In the genomic region with DNA sequence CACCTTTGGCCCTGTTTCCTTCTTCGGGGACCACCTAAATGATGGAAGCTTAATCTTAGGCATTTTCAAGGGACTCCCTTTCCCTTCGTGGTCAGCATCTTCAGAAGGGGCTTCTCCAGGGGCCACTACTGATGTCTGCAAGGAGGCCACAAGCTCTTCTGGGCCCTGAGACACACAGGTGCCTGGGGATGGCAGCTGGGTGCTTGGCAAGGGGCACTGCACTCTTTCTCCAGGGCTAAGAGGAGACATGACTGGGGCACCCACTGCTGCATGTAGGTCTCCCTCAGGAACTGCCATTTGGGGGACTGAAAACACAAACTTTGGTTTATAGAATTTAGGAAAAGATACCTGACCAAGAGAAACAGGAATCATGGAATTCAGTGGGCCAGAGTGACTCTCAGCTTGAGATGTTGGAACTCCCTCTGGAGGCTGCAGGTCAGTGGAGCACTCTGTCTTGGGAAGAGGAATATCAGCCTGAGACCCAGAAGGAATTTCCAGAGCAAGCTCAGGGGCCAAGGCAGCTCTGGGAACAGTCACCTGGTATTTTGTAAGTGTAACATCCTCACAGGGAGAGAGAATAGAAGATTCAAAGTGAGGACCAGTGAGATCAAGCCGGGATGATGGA, we compare ENCODE assay signal across 13 cellular contexts. TPM values are rescaled to one million over a fixed set of nuclear protein-coding genes. Genes with fewer than 3 reads are reported as not detected.
DNase-seq lines count a peak whose midpoint lies in the region; ATAC-seq, FAIRE-seq and TF ChIP-seq lines count a peak whose summit lies in the region.
"Had no signal": no experiment of that assay in that cellular context is flagged by ENCODE, and none has a peak within 500 bp of the region (broad histone marks: within the 10 kb centered on the region; RNA-seq: fewer than 3 reads in every experiment).

No MANE protein-coding gene starts in this region.

- H3K4me1 ChIP-seq in kidney (ENCODE audit: control insufficient read depth in 1 of 2, insufficient read depth in 1 of 2, low read depth in 1 of 2, low read length in 2 of 2), result no peaks in the 10 kb centered on the region

- no peaks in the 10 kb centered on the region for H3K36me3 ChIP-seq in WERI-Rb-1
- no peaks in the 10 kb centered on the region for H3K36me3 ChIP-seq in kidney (ENCODE audit: control insufficient read depth in 1 of 2, insufficient read depth in 2 of 2, low read length in 2 of 2)

- no peaks in the 10 kb centered on the region for H3K27me3 ChIP-seq in WERI-Rb-1 (ENCODE audit: insufficient read depth, low read depth, severe bottlenecking)

- H3K4me3 Mint-ChIP-seq in activated naive CD8-positive, alpha-beta T cell treated with anti-CD3 and anti-CD28 coated beads for 36 hours, result no peak overlapping the region
- H3K4me3 Mint-ChIP-seq in activated CD8-positive, alpha-beta memory T cell treated with anti-CD3 and anti-CD28 coated beads, Interleukin-2, amount 10 ng/mL, durations not matched to agents 7 days and 5 days, result no peak overlapping the region

- no peak overlapping the region for H3K27ac ChIP-seq in WERI-Rb-1
- H3K27ac ChIP-seq in kidney (ENCODE audit: low read depth in 2 of 2, low read length in 2 of 2), result no peak overlapping the region

- no peaks in the 10 kb centered on the region for H3K9me3 Mint-ChIP-seq in activated naive CD8-positive, alpha-beta T cell treated with anti-CD3 and anti-CD28 coated beads for 36 hours
- H3K9me3 Mint-ChIP-seq in activated CD8-positive, alpha-beta memory T cell treated with anti-CD3 and anti-CD28 coated beads, Interleukin-2, amount 10 ng/mL, durations not matched to agents 7 days and 5 days (ENCODE audit: low read depth), result no peaks in the 10 kb centered on the region

- H3K27me3 Mint-ChIP-seq in activated naive CD8-positive, alpha-beta T cell treated with anti-CD3 and anti-CD28 coated beads for 36 hours, result peaks cover 15% of the 10 kb centered on the region
- H3K27me3 Mint-ChIP-seq in activated CD8-positive, alpha-beta memory T cell treated with anti-CD3 and anti-CD28 coated beads, Interleukin-2, amount 10 ng/mL, durations not matched to agents 7 days and 5 days, result peaks cover 29% of the 10 kb centered on the region

- no peak overlapping the region for H3K27ac Mint-ChIP-seq in activated naive CD8-positive, alpha-beta T cell treated with anti-CD3 and anti-CD28 coated beads for 36 hours
- H3K27ac Mint-ChIP-seq in activated CD8-positive, alpha-beta memory T cell treated with anti-CD3 and anti-CD28 coated beads, Interleukin-2, amount 10 ng/mL, durations not matched to agents 7 days and 5 days, result no peak overlapping the region

- H3K9ac ChIP-seq in kidney (ENCODE audit: low read length in 2 of 2), result no peak overlapping the region

- DNase-seq in AG09319 (ENCODE audit: extremely low read depth, low read depth), result no peak
- no peak for DNase-seq in WERI-Rb-1
- peak; percentile 29 for DNase-seq in kidney
- no peak for DNase-seq in stimulated activated naive CD4-positive, alpha-beta T cell (lab: John Stamatoyannopoulos, UW)
- no peak for DNase-seq in activated naive CD8-positive, alpha-beta T cell treated with anti-CD3 and anti-CD28 coated beads for 36 hours
- no peak for DNase-seq in activated CD8-positive, alpha-beta memory T cell treated with anti-CD3 and anti-CD28 coated beads, Interleukin-2, amount 10 ng/mL, durations not matched to agents 7 days and 5 days
- DNase-seq: activated CD8-positive, alpha-beta memory T cell treated with anti-CD3 and anti-CD28 coated beads, Interleukin-2, amount 50 U/mL, for 48 hours; anterior cingulate cortex; hypothalamus had no signal

- H3K4me1 Mint-ChIP-seq in activated naive CD8-positive, alpha-beta T cell treated with anti-CD3 and anti-CD28 coated beads for 36 hours, result no peaks in the 10 kb centered on the region
- H3K4me1 Mint-ChIP-seq in activated CD8-positive, alpha-beta memory T cell treated with anti-CD3 and anti-CD28 coated beads, Interleukin-2, amount 10 ng/mL, durations not matched to agents 7 days and 5 days, result no peaks in the 10 kb centered on the region

- no peaks in the 10 kb centered on the region for H3K36me3 Mint-ChIP-seq in activated naive CD8-positive, alpha-beta T cell treated with anti-CD3 and anti-CD28 coated beads for 36 hours
- H3K36me3 Mint-ChIP-seq in activated CD8-positive, alpha-beta memory T cell treated with anti-CD3 and anti-CD28 coated beads, Interleukin-2, amount 10 ng/mL, durations not matched to agents 7 days and 5 days, result no peaks in the 10 kb centered on the region

- CTCF ChIA-PET in activated CD8-positive, alpha-beta memory T cell treated with anti-CD3 and anti-CD28 coated beads, Interleukin-2, amount 10 ng/mL, durations not matched to agents 7 days and 5 days (lab: Charles Lee), result interaction anchor here (0.9 to 2.3 kb wide), 4 partner anchors 19 to 105 kb away, joined by 3 to 6 read pairs (median 4); no protein-coding TSS in a partner anchor

- H3K9me3 ChIP-seq in WERI-Rb-1 (ENCODE audit: severe bottlenecking) (no peaks in the 10 kb centered on the region), kidney (ENCODE audit: control insufficient read depth in 1 of 2, low read length in 2 of 2) (no peaks in the 10 kb centered on the region)

- H3K4me3 ChIP-seq in WERI-Rb-1 (ENCODE audit: low read depth, low read length), result no peak overlapping the region
- no peak overlapping the region for H3K4me3 ChIP-seq in kidney (ENCODE audit: low read length in 2 of 2)

- peak; percentile 1; the same call in 1 of the 2 replicates for TF ChIP-seq CTCF in AG09319 (IDR thresholded peaks at IDR 0.05; ENCODE audit: low read depth, low read length)
- TF ChIP-seq CTCF in GM12872 (IDR thresholded peaks at IDR 0.05; ENCODE audit: insufficient read depth, low read depth, low read length), result 0 out of 3 replicates have a peak, but pooled peaks have one; percentile 12
- peak; percentile 62 for TF ChIP-seq CTCF in WERI-Rb-1 (IDR thresholded peaks at IDR 0.05; ENCODE audit: low read depth, low read length)
- TF ChIP-seq CTCF in kidney (IDR thresholded peaks at IDR 0.05; ENCODE audit: borderline replicate concordance, extremely low read depth, insufficient read depth), result no peak

- no peak for FAIRE-seq in kidney (lab: Jason Lieb, UNC)

- no peak for ATAC-seq in HG03521 (IDR thresholded peaks at IDR 0.05; ENCODE audit: unreplicated experiment)
- no peak for ATAC-seq in activated CD8-positive, alpha-beta memory T cell treated with anti-CD3 and anti-CD28 coated beads, Interleukin-2, amount 10 ng/mL, durations not matched to agents 7 days and 5 days

- intact Hi-C loops in kidney (cut with DNase I), result no loop called here

RNA-seq across cellular contexts. Expression of a gene that starts 16.0 kb away (rescaled TPM):
- total RNA-seq in kidney, result 3.2 TPM
- polyA plus RNA-seq in kidney (ENCODE audit: insufficient read depth, low read depth, low replicate concordance), result not detected
- total RNA-seq in activated naive CD8-positive, alpha-beta T cell treated with anti-CD3 and anti-CD28 coated beads for 36 hours, result not detected
- not detected for total RNA-seq in activated CD8-positive, alpha-beta memory T cell treated with anti-CD3 and anti-CD28 coated beads, Interleukin-2, amount 10 ng/mL, durations not matched to agents 7 days and 5 days
- total RNA-seq: NCI-H460, RPMI7951 had no signal

RNA-seq across cellular contexts. Expression of a gene that starts 37.5 kb away (rescaled TPM):
- 72.0 TPM for total RNA-seq in kidney
- polyA plus RNA-seq in kidney (ENCODE audit: insufficient read depth, low read depth, low replicate concordance), result 1.1 TPM
- under 1 TPM in 1 of 2 experiments, not detected in 1; 0.02 TPM for total RNA-seq in activated naive CD8-positive, alpha-beta T cell treated with anti-CD3 and anti-CD28 coated beads for 36 hours
- not detected for total RNA-seq in activated CD8-positive, alpha-beta memory T cell treated with anti-CD3 and anti-CD28 coated beads, Interleukin-2, amount 10 ng/mL, durations not matched to agents 7 days and 5 days

RNA-seq across cellular contexts. Expression of a gene that starts 45.0 kb away (rescaled TPM):
- total RNA-seq in kidney, result 22.6 TPM
- 13.2 TPM for polyA plus RNA-seq in kidney (ENCODE audit: insufficient read depth, low read depth, low replicate concordance)
- total RNA-seq in activated naive CD8-positive, alpha-beta T cell treated with anti-CD3 and anti-CD28 coated beads for 36 hours, result 1 to 10 TPM; 1.5 to 1.9 TPM
- total RNA-seq in activated CD8-positive, alpha-beta memory T cell treated with anti-CD3 and anti-CD28 coated beads, Interleukin-2, amount 10 ng/mL, durations not matched to agents 7 days and 5 days, result under 1 TPM; 0.56 to 0.67 TPM

Comparison
In these comparisons a context has a peak if more than half of its experiments do, and no peak if none do; other contexts are left out.
1. RNA of a gene that starts 37.5 kb away (total RNA-seq): 72.0 TPM in kidney (single experiment); 0.02 TPM in activated naive CD8-positive, alpha-beta T cell treated with anti-CD3 and anti-CD28 coated beads for 36 hours and not detected in activated CD8-positive, alpha-beta memory T cell treated with anti-CD3 and anti-CD28 coated beads, Interleukin-2, amount 10 ng/mL, durations not matched to agents 7 days and 5 days; every median in the first group is over 10 times any median in the second.